In the genomic region with DNA sequence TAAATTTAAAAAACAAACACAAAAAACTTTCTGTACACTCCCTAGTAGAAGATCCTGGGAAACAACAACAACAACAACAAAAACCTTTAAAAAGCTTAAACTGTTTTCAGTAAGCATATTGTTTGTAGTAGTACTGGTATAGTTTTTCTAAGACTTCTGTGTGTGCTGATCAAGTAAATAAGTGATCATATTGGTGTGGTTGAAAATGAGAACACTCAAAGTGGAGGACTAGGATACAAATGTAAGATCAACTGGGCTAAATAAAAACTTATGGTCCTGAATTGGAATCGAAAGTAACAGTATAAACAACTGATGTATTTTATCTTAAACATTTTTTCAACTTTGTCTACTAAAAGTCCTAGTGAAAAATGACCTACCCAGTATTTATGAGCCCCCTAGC, we compare ENCODE assay signal across 2 cellular contexts.
TF ChIP-seq lines count a peak whose summit lies in the region.

No MANE protein-coding gene starts in this region.

TF ChIP-seq in SK-N-SH, 30 proteins besides CTCF, POLR2A, EP300 and RAD21 (continued from another document):
- TF ChIP-seq NRF1 (IDR thresholded peaks at IDR 0.05; ENCODE audit: low read depth, low read length) (no peak), FOXJ3 (CRISPR knock-in tag; IDR thresholded peaks at IDR 0.05) (no peak), RFX5 (IDR thresholded peaks at IDR 0.05; ENCODE audit: low read length) (no peak)
- TF ChIP-seq, protein P1, sequence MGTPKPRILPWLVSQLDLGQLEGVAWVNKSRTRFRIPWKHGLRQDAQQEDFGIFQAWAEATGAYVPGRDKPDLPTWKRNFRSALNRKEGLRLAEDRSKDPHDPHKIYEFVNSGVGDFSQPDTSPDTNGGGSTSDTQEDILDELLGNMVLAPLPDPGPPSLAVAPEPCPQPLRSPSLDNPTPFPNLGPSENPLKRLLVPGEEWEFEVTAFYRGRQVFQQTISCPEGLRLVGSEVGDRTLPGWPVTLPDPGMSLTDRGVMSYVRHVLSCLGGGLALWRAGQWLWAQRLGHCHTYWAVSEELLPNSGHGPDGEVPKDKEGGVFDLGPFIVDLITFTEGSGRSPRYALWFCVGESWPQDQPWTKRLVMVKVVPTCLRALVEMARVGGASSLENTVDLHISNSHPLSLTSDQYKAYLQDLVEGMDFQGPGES (IDR thresholded peaks at IDR 0.05; ENCODE audit: low read depth, low read length), result no peak
- TF ChIP-seq, protein P2, sequence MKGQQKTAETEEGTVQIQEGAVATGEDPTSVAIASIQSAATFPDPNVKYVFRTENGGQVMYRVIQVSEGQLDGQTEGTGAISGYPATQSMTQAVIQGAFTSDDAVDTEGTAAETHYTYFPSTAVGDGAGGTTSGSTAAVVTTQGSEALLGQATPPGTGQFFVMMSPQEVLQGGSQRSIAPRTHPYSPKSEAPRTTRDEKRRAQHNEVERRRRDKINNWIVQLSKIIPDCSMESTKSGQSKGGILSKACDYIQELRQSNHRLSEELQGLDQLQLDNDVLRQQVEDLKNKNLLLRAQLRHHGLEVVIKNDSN (IDR thresholded peaks at IDR 0.05; ENCODE audit: borderline replicate concordance, low read depth), result no peak
- TF ChIP-seq, protein P3, sequence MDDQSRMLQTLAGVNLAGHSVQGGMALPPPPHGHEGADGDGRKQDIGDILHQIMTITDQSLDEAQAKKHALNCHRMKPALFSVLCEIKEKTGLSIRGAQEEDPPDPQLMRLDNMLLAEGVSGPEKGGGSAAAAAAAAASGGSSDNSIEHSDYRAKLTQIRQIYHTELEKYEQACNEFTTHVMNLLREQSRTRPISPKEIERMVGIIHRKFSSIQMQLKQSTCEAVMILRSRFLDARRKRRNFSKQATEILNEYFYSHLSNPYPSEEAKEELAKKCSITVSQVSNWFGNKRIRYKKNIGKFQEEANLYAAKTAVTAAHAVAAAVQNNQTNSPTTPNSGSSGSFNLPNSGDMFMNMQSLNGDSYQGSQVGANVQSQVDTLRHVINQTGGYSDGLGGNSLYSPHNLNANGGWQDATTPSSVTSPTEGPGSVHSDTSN (IDR thresholded peaks at IDR 0.05), result no peak

TF ChIP-seq in SK-N-SH treated with all-trans-retinoic acid at 6 μM for 48 hours, 23 proteins besides CTCF, POLR2A, EP300 and RAD21 (continued from another document):
- TF ChIP-seq, protein P4, sequence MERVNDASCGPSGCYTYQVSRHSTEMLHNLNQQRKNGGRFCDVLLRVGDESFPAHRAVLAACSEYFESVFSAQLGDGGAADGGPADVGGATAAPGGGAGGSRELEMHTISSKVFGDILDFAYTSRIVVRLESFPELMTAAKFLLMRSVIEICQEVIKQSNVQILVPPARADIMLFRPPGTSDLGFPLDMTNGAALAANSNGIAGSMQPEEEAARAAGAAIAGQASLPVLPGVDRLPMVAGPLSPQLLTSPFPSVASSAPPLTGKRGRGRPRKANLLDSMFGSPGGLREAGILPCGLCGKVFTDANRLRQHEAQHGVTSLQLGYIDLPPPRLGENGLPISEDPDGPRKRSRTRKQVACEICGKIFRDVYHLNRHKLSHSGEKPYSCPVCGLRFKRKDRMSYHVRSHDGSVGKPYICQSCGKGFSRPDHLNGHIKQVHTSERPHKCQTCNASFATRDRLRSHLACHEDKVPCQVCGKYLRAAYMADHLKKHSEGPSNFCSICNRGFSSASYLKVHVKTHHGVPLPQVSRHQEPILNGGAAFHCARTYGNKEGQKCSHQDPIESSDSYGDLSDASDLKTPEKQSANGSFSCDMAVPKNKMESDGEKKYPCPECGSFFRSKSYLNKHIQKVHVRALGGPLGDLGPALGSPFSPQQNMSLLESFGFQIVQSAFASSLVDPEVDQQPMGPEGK (CRISPR knock-in tag; IDR thresholded peaks at IDR 0.05; ENCODE audit: borderline replicate concordance), result no peak
- no peak for TF ChIP-seq ZNF8 (CRISPR knock-in tag; IDR thresholded peaks at IDR 0.05)
- no peak for TF ChIP-seq ZFP3 (CRISPR knock-in tag; IDR thresholded peaks at IDR 0.05)
- TF ChIP-seq ZNF565 (CRISPR knock-in tag; conservative IDR thresholded peaks at IDR 0.05; ENCODE audit: low read depth), result no peak
- TF ChIP-seq, protein P5, sequence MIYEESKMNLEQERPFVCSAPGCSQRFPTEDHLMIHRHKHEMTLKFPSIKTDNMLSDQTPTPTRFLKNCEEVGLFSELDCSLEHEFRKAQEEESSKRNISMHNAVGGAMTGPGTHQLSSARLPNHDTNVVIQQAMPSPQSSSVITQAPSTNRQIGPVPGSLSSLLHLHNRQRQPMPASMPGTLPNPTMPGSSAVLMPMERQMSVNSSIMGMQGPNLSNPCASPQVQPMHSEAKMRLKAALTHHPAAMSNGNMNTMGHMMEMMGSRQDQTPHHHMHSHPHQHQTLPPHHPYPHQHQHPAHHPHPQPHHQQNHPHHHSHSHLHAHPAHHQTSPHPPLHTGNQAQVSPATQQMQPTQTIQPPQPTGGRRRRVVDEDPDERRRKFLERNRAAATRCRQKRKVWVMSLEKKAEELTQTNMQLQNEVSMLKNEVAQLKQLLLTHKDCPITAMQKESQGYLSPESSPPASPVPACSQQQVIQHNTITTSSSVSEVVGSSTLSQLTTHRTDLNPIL (CRISPR knock-in tag; IDR thresholded peaks at IDR 0.05; ENCODE audit: low read depth), result no peak
